16 cellular contexts compared by ENCODE assay signal in genomic region chr17:16417399-16417798, GRCh38. TPM values are rescaled to one million over a fixed set of nuclear protein-coding genes. Genes with fewer than 3 reads are reported as not detected.
DNase-seq lines count a peak whose midpoint lies in the region; ATAC-seq and TF ChIP-seq lines count a peak whose summit lies in the region.
"Had no signal": no experiment of that assay in that cellular context is flagged by ENCODE, and none has a peak within 500 bp of the region (broad histone marks: within the 10 kb centered on the region; RNA-seq: fewer than 3 reads in every experiment).

No MANE protein-coding gene starts in this region.

- no peak for ATAC-seq in activated T-cell treated with anti-CD3 and anti-CD28 coated beads, Interleukin-2, amount 50 U/mL, for 4 hours
- no peak for ATAC-seq in activated B cell treated with CpG ODN at 0.5 μM for 24 hours (ENCODE audit: low read depth)
- no peak for ATAC-seq in thoracic aorta (ENCODE audit: insufficient number of reproducible peaks, low FRiP score, low read depth)
- ATAC-seq in GM21529 (IDR thresholded peaks at IDR 0.05; ENCODE audit: unreplicated experiment), result no peak
- ATAC-seq: foreskin keratinocyte had no signal

- DNase-seq in activated T-cell treated with anti-CD3 and anti-CD28 coated beads, Interleukin-2, amount 50 U/mL, for 4 hours, result no peak
- no peak for DNase-seq in activated T-cell treated with anti-CD3 and anti-CD28 coated beads, Interleukin-2, amount 50 U/mL, for 1 hour
- DNase-seq in activated B cell treated with CpG ODN at 0.5 μM for 24 hours (no peak), iPS-NIHi11 (ENCODE audit: low spot score) (peak; percentile 1), thoracic aorta (ENCODE audit: low spot score) (no peak), NCI-H524 (lab: John Stamatoyannopoulos, UW) (no peak), NCI-H2107 treated with DMSO at 0.1 percent for 48 hours (lab: John Stamatoyannopoulos, UW; ENCODE audit: unreplicated experiment) (no peak)
- DNase-seq: activated CD4-positive, CD25-positive, alpha-beta regulatory T cell treated with anti-CD3 and anti-CD28 coated beads, Interleukin-2, amount 50 U/mL, for 72 hours; adrenal gland; dermis blood vessel endothelial cell; DMS79 treated with DMSO at 0.1 percent for 48 hours; NCI-H2107; sigmoid colon had no signal

- peak overlapping the region; percentile 99 for H3K4me3 Mint-ChIP-seq in activated T-cell treated with anti-CD3 and anti-CD28 coated beads, Interleukin-2, amount 50 U/mL, for 4 hours
- no peak overlapping the region for H3K4me3 Mint-ChIP-seq in activated B cell treated with CpG ODN at 0.5 μM for 24 hours
- H3K4me3 Mint-ChIP-seq: nephron had no signal

- no peak for TF ChIP-seq CTCF in activated B cell treated with CpG ODN at 0.5 μM for 24 hours (IDR thresholded peaks at IDR 0.05)
- no peak for TF ChIP-seq CTCF in thoracic aorta (IDR thresholded peaks at IDR 0.05)

- peaks cover 56% of the 10 kb centered on the region for H3K4me1 Mint-ChIP-seq in activated T-cell treated with anti-CD3 and anti-CD28 coated beads, Interleukin-2, amount 50 U/mL, for 4 hours (ENCODE audit: low read depth)
- peaks cover 43% of the 10 kb centered on the region for H3K4me1 Mint-ChIP-seq in activated B cell treated with CpG ODN at 0.5 μM for 24 hours

- no peaks in the 10 kb centered on the region for H3K36me3 ChIP-seq in thoracic aorta
- H3K36me3 ChIP-seq: sigmoid colon had no signal

- CTCF ChIA-PET in activated B cell treated with CpG ODN at 0.5 μM for 24 hours (lab: Charles Lee), result interaction anchor here (4.0 to 4.1 kb wide), 2 partner anchors 31 to 53 kb away, joined by 29 to 64 read pairs; no protein-coding TSS in a partner anchor

- no peaks in the 10 kb centered on the region for H3K9me3 ChIP-seq in thoracic aorta
- H3K9me3 ChIP-seq: adrenal gland, sigmoid colon had no signal

- H3K27ac ChIP-seq in thoracic aorta, result peak overlapping the region; percentile 90 to 93
- H3K27ac ChIP-seq: foreskin keratinocyte had no signal

- peak overlapping the region; percentile 97 for H3K27ac Mint-ChIP-seq in activated B cell treated with CpG ODN at 0.5 μM for 24 hours
- H3K27ac Mint-ChIP-seq: nephron had no signal

- intact Hi-C loops in activated B cell treated with CpG ODN at 0.5 μM for 24 hours (cut with micrococcal nuclease), result loop anchor here (2.0 kb wide), 2 partner anchors 119 to 131 kb away; no protein-coding TSS in a partner anchor

- H3K4me3 ChIP-seq in thoracic aorta, result no peak overlapping the region
- H3K4me3 ChIP-seq: sigmoid colon had no signal

- peaks cover 12% of the 10 kb centered on the region for H3K36me3 Mint-ChIP-seq in activated T-cell treated with anti-CD3 and anti-CD28 coated beads, Interleukin-2, amount 50 U/mL, for 4 hours (ENCODE audit: insufficient read depth)
- H3K36me3 Mint-ChIP-seq in activated B cell treated with CpG ODN at 0.5 μM for 24 hours (ENCODE audit: low read depth), result peaks cover 38% of the 10 kb centered on the region

- POLR2A ChIA-PET in activated B cell treated with CpG ODN at 0.5 μM for 24 hours (lab: Charles Lee), result interaction anchor here (0.7 to 7.2 kb wide), 4 partner anchors 11 to 129 kb away, joined by 3 to 105 read pairs (median 44); partner anchors contain the start of gene UBB

- H3K27me3 Mint-ChIP-seq in activated T-cell treated with anti-CD3 and anti-CD28 coated beads, Interleukin-2, amount 50 U/mL, for 4 hours (ENCODE audit: low read depth), result no peaks in the 10 kb centered on the region
- no peaks in the 10 kb centered on the region for H3K27me3 Mint-ChIP-seq in activated B cell treated with CpG ODN at 0.5 μM for 24 hours

- peaks cover 21 to 42% of the 10 kb centered on the region in 2 donors for H3K4me1 ChIP-seq in thoracic aorta (ENCODE audit: control insufficient read depth in 1 of 2, low read depth in 2 of 2)

- H3K9me3 Mint-ChIP-seq in activated T-cell treated with anti-CD3 and anti-CD28 coated beads, Interleukin-2, amount 50 U/mL, for 4 hours, result no peaks in the 10 kb centered on the region
- H3K9me3 Mint-ChIP-seq in activated B cell treated with CpG ODN at 0.5 μM for 24 hours, result no peaks in the 10 kb centered on the region
- H3K9me3 Mint-ChIP-seq: nephron had no signal

- H3K27me3 ChIP-seq in thoracic aorta (replicated peaks; ENCODE audit: insufficient read depth), result no peaks in the 10 kb centered on the region
- H3K27me3 ChIP-seq: adrenal gland, foreskin keratinocyte, sigmoid colon had no signal

RNA-seq across cellular contexts. Expression of gene TRPV2, which starts 2.0 kb away (rescaled TPM):
- 10 to 100 TPM; 24.7 to 34.0 (median 31.0) TPM for total RNA-seq in activated T-cell treated with anti-CD3 and anti-CD28 coated beads, Interleukin-2, amount 50 U/mL, for 4 hours
- total RNA-seq in activated B cell treated with CpG ODN at 0.5 μM for 24 hours (58.3 and 65.8 TPM in 2 replicates), thoracic aorta (10 to 100 TPM; 18.5 to 28.6 TPM)

RNA-seq across cellular contexts. Expression of gene UBB, which starts 36.5 kb away (rescaled TPM):
- total RNA-seq in activated T-cell treated with anti-CD3 and anti-CD28 coated beads, Interleukin-2, amount 50 U/mL, for 4 hours, result 1,000 to 10,000 TPM; 1,915 to 2,057 (median 1,991) TPM
- total RNA-seq in activated B cell treated with CpG ODN at 0.5 μM for 24 hours (1,031 and 1,128 TPM in 2 replicates), thoracic aorta (100 to 1,000 TPM; 520 to 686 TPM)
